Comparison of ENCODE assay signal across 12 cellular contexts in the genomic region with DNA sequence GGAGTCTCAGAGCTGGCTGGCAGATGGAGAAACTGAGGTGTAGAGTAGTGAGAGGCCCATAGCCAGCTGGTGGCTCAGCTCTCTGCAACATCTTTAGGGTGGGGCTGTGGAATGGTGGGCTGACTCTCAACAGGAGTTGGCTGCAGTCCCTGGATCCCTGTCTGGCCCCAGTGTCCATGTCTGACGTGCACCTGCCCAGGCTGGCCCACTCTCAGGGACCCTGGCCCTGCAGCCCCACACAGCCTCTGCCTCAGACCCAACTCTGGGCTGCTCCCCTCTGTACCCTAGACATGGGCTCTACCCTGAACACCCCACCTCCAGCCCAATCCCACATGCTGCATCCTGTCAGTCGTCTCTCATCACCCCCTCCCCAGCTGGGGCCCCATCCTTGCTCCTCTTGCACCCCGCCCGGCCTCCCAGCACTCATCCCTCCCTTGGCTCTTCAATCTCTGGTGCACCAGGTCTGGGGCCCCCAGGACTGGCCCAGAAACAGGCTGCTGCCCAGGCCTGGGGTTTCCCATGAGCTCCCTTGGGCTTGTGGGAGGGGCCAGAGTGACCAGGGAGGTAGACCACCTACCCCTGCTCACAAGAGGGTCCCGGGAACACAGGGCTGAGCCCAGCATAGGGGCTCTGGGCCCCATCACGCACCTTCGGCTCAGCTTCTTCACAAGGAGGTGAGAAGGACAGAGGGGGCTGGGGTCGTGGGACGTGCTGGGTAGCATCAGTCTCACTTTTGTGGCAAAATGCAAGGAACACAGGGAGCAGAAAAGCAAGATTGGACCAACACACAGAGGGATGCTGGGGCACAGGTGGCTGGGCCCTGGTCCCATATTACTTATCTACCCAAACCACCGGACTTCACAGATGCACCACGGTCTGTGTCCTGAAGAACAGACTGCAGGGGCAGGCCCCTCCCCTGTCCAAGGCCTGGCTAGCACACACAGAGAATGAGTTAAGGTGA. TPM values are rescaled to one million over a fixed set of nuclear protein-coding genes. Genes with fewer than 3 reads are reported as not detected.
DNase-seq lines count a peak whose midpoint lies in the region; ATAC-seq and TF ChIP-seq lines count a peak whose summit lies in the region.
"Had no signal": no experiment of that assay in that cellular context is flagged by ENCODE, and none has a peak within 500 bp of the region (broad histone marks: within the 10 kb centered on the region; RNA-seq: fewer than 3 reads in every experiment).

No MANE protein-coding gene starts in this region.

- H3K27me3 ChIP-seq in BLaER1 treated with 17β-estradiol and CSF1 and Interleukin-3, amounts not matched to agents 10 nM and 100 nM, result no peaks in the 10 kb centered on the region
- no peaks in the 10 kb centered on the region for H3K27me3 ChIP-seq in hepatocyte
- H3K27me3 ChIP-seq in osteoblast (ENCODE audit: insufficient read depth, low read length), result no peaks in the 10 kb centered on the region
- H3K27me3 ChIP-seq: colonic mucosa had no signal

- H2AFZ ChIP-seq in hepatocyte (no peak overlapping the region), osteoblast (ENCODE audit: low read length) (no peak overlapping the region)

- CTCF ChIA-PET in T-cell (lab: Charles Lee), result no interaction called here

- H4K20me1 ChIP-seq in BLaER1 treated with 17β-estradiol and CSF1 and Interleukin-3, amounts not matched to agents 10 nM and 100 nM, result peaks cover 0 to 75% (median 44%) of the 10 kb centered on the region in 11 experiments; a peak in 19 of 22 replicates
- H4K20me1 ChIP-seq in hepatocyte (ENCODE audit: insufficient read depth, poor library complexity, severe bottlenecking) (peaks cover 9% of the 10 kb centered on the region), osteoblast (ENCODE audit: insufficient read depth, low read length) (peaks cover 40% of the 10 kb centered on the region)

- DNase-seq in T-cell (no peak), hepatocyte (ENCODE audit: low spot score) (no peak), osteoblast (ENCODE audit: insufficient read length, low spot score, missing footprints) (peak; percentile 77), hepatic stellate cell (ENCODE audit: low spot score) (no peak), NCI-H2227 treated with DMSO at 0.1 percent for 48 hours (lab: John Stamatoyannopoulos, UW) (no peak), MV-4-11 (lab: John Stamatoyannopoulos, UW) (no peak)
- DNase-seq: colonic mucosa, GOT3, NCI-H1092, RPMI8226 had no signal

- WGBS in hepatocyte (ENCODE audit: low lambda C conversion rate, missing lambda C conversion rate), result 97% methylated on average over 11 of the region's 11 CpGs

- no peaks in the 10 kb centered on the region for H3K9me3 Mint-ChIP-seq in T-cell

- TF ChIP-seq CTCF in hepatocyte (IDR thresholded peaks at IDR 0.05; ENCODE audit: poor library complexity) (no peak), osteoblast (IDR thresholded peaks at IDR 0.05; ENCODE audit: extremely low read depth, low read depth, low read length) (no peak)

- H3K4me3 Mint-ChIP-seq in T-cell, result peak overlapping the region in 2 of 3 donors; percentile 16 to 61

- H3K4me3 ChIP-seq in BLaER1 treated with 17β-estradiol and CSF1 and Interleukin-3, amounts not matched to agents 10 nM and 100 nM, result peak overlapping the region in 5 of 10 experiments; percentile 76 to 90 (median 82); a peak in 4 of 20 replicates
- H3K4me3 ChIP-seq in hepatocyte, result no peak overlapping the region
- no peak overlapping the region for H3K4me3 ChIP-seq in osteoblast (ENCODE audit: insufficient read depth, low read length)

- ATAC-seq in T-cell (replicated peaks in 1 of 4) (no peak), HG03097 (IDR thresholded peaks at IDR 0.05; ENCODE audit: low FRiP score, unreplicated experiment) (no peak)

- peaks cover 6 to 60% (median 47%) of the 10 kb centered on the region in 10 experiments; a peak in 19 of 20 replicates for H3K4me1 ChIP-seq in BLaER1 treated with 17β-estradiol and CSF1 and Interleukin-3, amounts not matched to agents 10 nM and 100 nM
- H3K4me1 ChIP-seq in hepatocyte (ENCODE audit: insufficient read depth) (peaks cover 12% of the 10 kb centered on the region), osteoblast (ENCODE audit: insufficient read depth, low read length) (peaks cover 21% of the 10 kb centered on the region)

- H3K27me3 Mint-ChIP-seq in T-cell, result no peaks in the 10 kb centered on the region

- H3K9ac ChIP-seq in BLaER1 treated with 17β-estradiol and CSF1 and Interleukin-3, amounts not matched to agents 10 nM and 100 nM, result peak overlapping the region in 6 of 11 experiments; percentile 83 to 94 (median 86); a peak in 8 of 22 replicates

- peaks cover 0 to 21% (median 16%) of the 10 kb centered on the region in 11 experiments; a peak in 13 of 22 replicates for H3K36me3 ChIP-seq in BLaER1 treated with 17β-estradiol and CSF1 and Interleukin-3, amounts not matched to agents 10 nM and 100 nM
- H3K36me3 ChIP-seq in hepatocyte (replicated peaks; ENCODE audit: insufficient read depth, low read depth) (no peaks in the 10 kb centered on the region), osteoblast (ENCODE audit: insufficient read depth, low read length) (no peaks in the 10 kb centered on the region)
- H3K36me3 ChIP-seq: colonic mucosa had no signal

- no peak overlapping the region for H3K27ac Mint-ChIP-seq in T-cell

- H3K9me2 ChIP-seq in hepatocyte (replicated peaks; ENCODE audit: insufficient read depth), result no peaks in the 10 kb centered on the region

- no peaks in the 10 kb centered on the region for H3K36me3 Mint-ChIP-seq in T-cell

- H3K9me3 ChIP-seq in BLaER1 treated with 17β-estradiol and CSF1 and Interleukin-3, amounts not matched to agents 10 nM and 100 nM (replicated peaks in 1 of 11), result no peaks in the 10 kb centered on the region
- no peaks in the 10 kb centered on the region for H3K9me3 ChIP-seq in hepatocyte (ENCODE audit: low read depth)
- no peaks in the 10 kb centered on the region for H3K9me3 ChIP-seq in osteoblast (ENCODE audit: low read depth, low read length)
- H3K9me3 ChIP-seq: colonic mucosa had no signal

- POLR2A ChIA-PET in T-cell (lab: Charles Lee), result no interaction called here

- H3K4me1 Mint-ChIP-seq in T-cell, result peaks cover 0 to 3% (median 3%) of the 10 kb centered on the region in 3 donors

- H3K27ac ChIP-seq in BLaER1 treated with 17β-estradiol and CSF1 and Interleukin-3, amounts not matched to agents 10 nM and 100 nM, result 0 out of 22 replicates have a peak overlapping the region, but pooled peaks of 1 of the 11 experiments have one; percentile 58
- H3K27ac ChIP-seq in hepatocyte, result no peak overlapping the region
- no peak overlapping the region for H3K27ac ChIP-seq in osteoblast (ENCODE audit: low read depth, low read length)
- H3K27ac ChIP-seq: colonic mucosa had no signal

- H3K79me2 ChIP-seq in hepatocyte (peaks cover 13% of the 10 kb centered on the region), osteoblast (ENCODE audit: insufficient read depth, low read length) (peaks cover 17% of the 10 kb centered on the region)

- H3K4me2 ChIP-seq in BLaER1 treated with 17β-estradiol and CSF1 and Interleukin-3, amounts not matched to agents 10 nM and 100 nM, result peak overlapping the region in 10 of 11 experiments; percentile 90 to 100 (median 100); a peak in 20 of 22 replicates
- peak overlapping the region; percentile 95 for H3K4me2 ChIP-seq in hepatocyte
- no peak overlapping the region for H3K4me2 ChIP-seq in osteoblast (ENCODE audit: insufficient read depth, low read length)

RNA-seq across cellular contexts. Expression of a gene that starts 31.5 kb away (rescaled TPM):
- total RNA-seq in T-cell, result 1 to 10 TPM; 2.5 to 8.6 (median 6.4) TPM
- total RNA-seq in hepatocyte, result 21.6 and 32.5 TPM in 2 replicates
- 23.8 and 25.8 TPM in 2 replicates for polyA plus RNA-seq in hepatocyte
- 19.7 and 27.1 TPM in 2 replicates for total RNA-seq in osteoblast

RNA-seq across cellular contexts. Expression of a gene that starts 35.8 kb away (rescaled TPM):
- 10 to 100 TPM; 29.9 to 48.4 (median 43.7) TPM for total RNA-seq in T-cell
- total RNA-seq in hepatocyte, result 21.4 and 26.2 TPM in 2 replicates
- 20.8 and 24.4 TPM in 2 replicates for polyA plus RNA-seq in hepatocyte
- total RNA-seq in osteoblast, result 41.8 and 43.8 TPM in 2 replicates

RNA-seq across cellular contexts. Expression of a gene that starts 43.5 kb away (rescaled TPM):
- 10 to 100 TPM; 26.5 to 47.4 (median 28.7) TPM for total RNA-seq in T-cell
- total RNA-seq in hepatocyte, result 0.60 TPM in 1 of 2 replicates, not detected in the other
- polyA plus RNA-seq in hepatocyte, result 1.6 and 2.1 TPM in 2 replicates
- total RNA-seq in osteoblast, result 19.5 and 21.5 TPM in 2 replicates

RNA-seq across cellular contexts. Expression of a gene that starts 43.6 kb away (rescaled TPM):
- total RNA-seq in T-cell (10 to 100 TPM; 30.6 to 53.1 (median 50.5) TPM), hepatocyte (74.5 and 78.2 TPM in 2 replicates), osteoblast (220 and 288 TPM in 2 replicates)
- 129 and 153 TPM in 2 replicates for polyA plus RNA-seq in hepatocyte

Comparison
In these comparisons a context has a peak if more than half of its experiments do, and no peak if none do; other contexts are left out.
1. RNA of a gene that starts 43.5 kb away (total RNA-seq): 26.5 to 47.4 TPM in T-cell and 19.5 to 21.5 TPM in osteoblast; 0.60 TPM in hepatocyte; every median in the first group is over 10 times any median in the second.